15 cellular contexts compared by ENCODE assay signal in the genomic region with DNA sequence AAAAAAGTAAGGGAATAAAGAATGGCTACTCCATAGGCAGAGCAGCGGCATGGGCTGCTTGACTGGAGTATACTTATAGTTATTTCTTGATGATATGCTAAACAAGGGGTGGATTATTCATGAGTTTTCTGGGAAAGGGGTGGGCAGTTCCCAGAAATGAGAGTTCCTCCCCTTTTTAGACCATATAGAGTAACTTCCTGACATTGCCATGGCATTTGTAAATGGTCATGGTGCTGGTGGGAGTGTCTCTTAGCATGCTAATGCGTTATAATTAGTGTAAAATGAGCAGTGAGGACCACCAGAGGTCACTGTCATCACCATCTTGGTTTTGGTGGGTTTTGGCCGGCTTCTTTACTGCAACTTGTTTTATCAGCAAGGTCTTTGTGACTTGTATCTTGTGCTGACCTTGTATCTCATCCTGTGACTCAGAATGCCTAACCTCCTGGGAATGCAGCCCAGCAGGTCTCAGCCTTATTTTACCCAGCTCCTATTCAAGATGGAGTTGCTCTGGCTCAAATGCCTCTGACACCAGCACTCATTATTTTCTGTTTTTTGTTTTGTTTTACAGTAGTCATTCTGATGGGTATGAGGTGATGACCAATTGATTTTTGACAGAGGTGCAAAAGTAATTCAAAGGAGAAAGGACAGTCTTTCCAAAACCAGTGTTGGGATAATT. TPM values are rescaled to one million over a fixed set of nuclear protein-coding genes. Genes with fewer than 3 reads are reported as not detected.
"Had no signal": no experiment of that assay in that cellular context is flagged by ENCODE, and none has a peak within 500 bp of the region (broad histone marks: within the 10 kb centered on the region; RNA-seq: fewer than 3 reads in every experiment).

No MANE protein-coding gene starts in this region.

RNA-seq across cellular contexts. Expression of gene NUTM2F, which starts 23.7 kb away (rescaled TPM):
- total RNA-seq: kidney, left ventricle myocardium inferior, lower leg skin, lung, mononuclear cell, natural killer cell, omental fat pad, ovary, progenitor cell of endocrine pancreas, pulmonary artery endothelial cell, renal cortical epithelial cell, right atrium auricular region, stomach, thoracic aorta, upper lobe of right lung had no signal
- polyA plus RNA-seq: ovary, stomach had no signal
